In the genomic region with DNA sequence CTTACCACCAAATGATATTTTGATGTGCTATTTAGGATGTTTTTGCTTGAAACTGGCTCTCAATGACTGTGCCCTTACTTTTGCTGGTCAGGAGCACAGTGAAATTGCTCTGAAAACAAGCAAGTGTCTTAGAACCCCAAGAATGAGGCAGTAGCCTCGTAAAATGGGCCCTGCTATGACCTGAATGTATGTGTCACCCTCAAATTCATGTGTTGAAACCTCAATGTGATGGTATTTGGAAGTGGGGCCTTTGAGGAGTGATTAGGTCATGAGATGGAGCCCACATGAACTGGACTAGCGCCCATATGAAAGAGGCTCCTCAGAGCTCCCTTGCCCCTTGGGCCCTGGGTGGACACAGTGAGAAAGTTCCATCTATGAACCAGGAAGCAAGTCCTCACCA, we compare ENCODE assay signal across 21 cellular contexts.
A peak's percentile ranks its signal among the peaks of the same experiment; 100 is the strongest.
DNase-seq lines count a peak whose midpoint lies in the region; ATAC-seq, FAIRE-seq and TF ChIP-seq lines count a peak whose summit lies in the region.
"Had no signal": no experiment of that assay in that cellular context is flagged by ENCODE, and none has a peak within 500 bp of the region (broad histone marks: within the 10 kb centered on the region; RNA-seq: fewer than 3 reads in every experiment).

No MANE protein-coding gene starts in this region.

- H4K20me1 ChIP-seq in H1 (replicated peaks in 1 of 2; ENCODE audit: control insufficient read depth in 1 of 2, insufficient read depth in 2 of 2, low read length in 2 of 2) = no peaks in the 10 kb centered on the region
- H4K20me1 ChIP-seq in PC-9 (ENCODE audit: insufficient read depth) = no peaks in the 10 kb centered on the region
- H4K20me1 ChIP-seq: BLaER1 treated with 17β-estradiol and CSF1 and Interleukin-3, amounts not matched to agents 10 nM and 100 nM had no signal

- H2AFZ ChIP-seq in H1 (ENCODE audit: low read length) (no peak overlapping the region), PC-9 (no peak overlapping the region)

- no peak overlapping the region for H4K8ac ChIP-seq in H1 (ENCODE audit: extremely low read depth, insufficient read depth, low read length)

- H3K4me2 ChIP-seq in H1 (ENCODE audit: insufficient read depth in 1 of 2, low read depth in 2 of 2, low read length in 2 of 2) (no peak overlapping the region), PC-9 (no peak overlapping the region)
- H3K4me2 ChIP-seq: BLaER1 treated with 17β-estradiol and CSF1 and Interleukin-3, amounts not matched to agents 10 nM and 100 nM had no signal

- H2BK120ac ChIP-seq in H1 (replicated peaks; ENCODE audit: low read depth, low read length) = peak overlapping the region; percentile 68

- no peak for ATAC-seq in CD4-positive, alpha-beta T cell (ENCODE audit: poor library complexity)
- ATAC-seq in T-cell (replicated peaks in 1 of 4) (no peak), HG03521 (IDR thresholded peaks at IDR 0.05; ENCODE audit: unreplicated experiment) (no peak)
- ATAC-seq: GM12878, K562 had no signal

- 91% methylated on average over 2 of the region's 2 CpGs; no CpG with 5 or more reads in 1 of the 2 experiments for whole genome bisulfite sequencing in H1 (ENCODE audit: extremely low coverage in 1 of 2, insufficient coverage in 1 of 2, insufficient read length in 1 of 2, insufficient replicate concordance in 2 of 2, low coverage in 1 of 2, low lambda C conversion rate in 2 of 2, missing lambda C conversion rate in 1 of 2), 2 experiments

- no peak for TF ChIP-seq POLR2A in H1 (IDR thresholded peaks at IDR 0.05; ENCODE audit: control extremely low read depth in 1 of 2, low read depth in 2 of 2, low read length in 2 of 2)

- H3K9me3 ChIP-seq in CD4-positive, alpha-beta T cell (ENCODE audit: control insufficient read depth, low read length) = no peaks in the 10 kb centered on the region
- H3K9me3 ChIP-seq in H1 (ENCODE audit: insufficient read depth in 2 of 2, low read depth in 1 of 2, low read length in 1 of 2) = no peaks in the 10 kb centered on the region
- H3K9me3 ChIP-seq in PC-9 (ENCODE audit: insufficient read depth, low read depth) = no peaks in the 10 kb centered on the region

- peaks cover 0 to 13% (median 10%) of the 10 kb centered on the region in 4 experiments; a peak in 5 of 7 replicates for H3K4me1 ChIP-seq in H1 (replicated peaks in 1 of 4; ENCODE audit: control insufficient read depth in 3 of 4, insufficient read depth in 4 of 4, low read length in 3 of 4)
- no peaks in the 10 kb centered on the region for H3K4me1 ChIP-seq in PC-9 (replicated peaks; ENCODE audit: insufficient read depth)
- H3K4me1 ChIP-seq: BLaER1 treated with 17β-estradiol and CSF1 and Interleukin-3, amounts not matched to agents 10 nM and 100 nM had no signal

- H3K36me3 ChIP-seq in H1 (ENCODE audit: control insufficient read depth in 2 of 4, insufficient read depth in 4 of 4, low read length in 3 of 4) (no peaks in the 10 kb centered on the region; a peak in 2 of 8 replicates), PC-9 (ENCODE audit: low read depth) (no peaks in the 10 kb centered on the region)
- H3K36me3 ChIP-seq: BLaER1 treated with 17β-estradiol and CSF1 and Interleukin-3, amounts not matched to agents 10 nM and 100 nM had no signal

- no peak overlapping the region for H3K14ac ChIP-seq in H1 (ENCODE audit: insufficient read length)

- no peaks in the 10 kb centered on the region for H3K79me1 ChIP-seq in H1 (ENCODE audit: low read depth, low read length)

- intact Hi-C loops in CD4-positive, alpha-beta T cell (cut with DNase I, micrococcal nuclease) = no loop called here
- intact Hi-C loops in PC-9 (cut with micrococcal nuclease; ENCODE audit: unreplicated experiment) = no loop called here

- H3K27me3 ChIP-seq in CD4-positive, alpha-beta T cell (ENCODE audit: control insufficient read depth, insufficient read depth, low read length) = no peaks in the 10 kb centered on the region
- no peaks in the 10 kb centered on the region for H3K27me3 ChIP-seq in H1 (replicated peaks in 1 of 4; ENCODE audit: control insufficient read depth in 3 of 4, extremely low read depth in 1 of 4, insufficient read depth in 3 of 4, low read length in 3 of 4)
- peaks cover 9% of the 10 kb centered on the region; the same call in 1 of the 2 replicates for H3K27me3 ChIP-seq in PC-9 (ENCODE audit: insufficient read depth, low read depth)
- H3K27me3 ChIP-seq: BLaER1 treated with 17β-estradiol and CSF1 and Interleukin-3, amounts not matched to agents 10 nM and 100 nM had no signal

- H3K4me3 Mint-ChIP-seq in CD4-positive, alpha-beta T cell = no peak overlapping the region
- peak overlapping the region in 1 of 3 donors; percentile 59 for H3K4me3 Mint-ChIP-seq in T-cell
- H3K4me3 Mint-ChIP-seq: B cell, H9 had no signal

- H3K27ac Mint-ChIP-seq in CD4-positive, alpha-beta T cell = peak overlapping the region; percentile 50
- H3K27ac Mint-ChIP-seq in T-cell = peak overlapping the region; percentile 70 to 90
- H3K27ac Mint-ChIP-seq: B cell had no signal

- CTCF ChIA-PET in CD4-positive, alpha-beta T cell (lab: Charles Lee) = no interaction called here
- CTCF ChIA-PET in T-cell (lab: Charles Lee) (no interaction called here), H1 (lab: Charles Lee; ENCODE audit: partially characterized antibody) (interaction anchor here (1.2 to 2.7 kb wide), 3 partner anchors 15 to 201 kb away, joined by 3 to 9 read pairs (median 3); no protein-coding TSS in a partner anchor), PC-9 (lab: Charles Lee) (no interaction called here)

- H3K27ac ChIP-seq in CD4-positive, alpha-beta T cell (ENCODE audit: low read depth, low read length) = no peak overlapping the region
- H3K27ac ChIP-seq in H1 (ENCODE audit: low read depth, low read length) (no peak overlapping the region), PC-9 (no peak overlapping the region)
- H3K27ac ChIP-seq: BLaER1 treated with 17β-estradiol and CSF1 and Interleukin-3, amounts not matched to agents 10 nM and 100 nM had no signal

- H3K23me2 ChIP-seq in H1 (ENCODE audit: low read depth, low read length) = no peaks in the 10 kb centered on the region

- TF ChIP-seq RAD21 in H1 (IDR thresholded peaks at IDR 0.05 in 1 of 2, conservative IDR thresholded peaks at IDR 0.05 in 1 of 2; ENCODE audit: low read depth in 2 of 2, low read length in 2 of 2) = no peak

- H4K91ac ChIP-seq in H1 (replicated peaks; ENCODE audit: insufficient read length, low read length) = no peak overlapping the region

- H3K18ac ChIP-seq in H1 (ENCODE audit: extremely low read depth, low read length) = peak overlapping the region; percentile 5; the same call in 1 of the 2 replicates

- H4K5ac ChIP-seq in H1 (ENCODE audit: insufficient read length, low read depth, low read length) = no peak overlapping the region

- no peak overlapping the region for H3K4me3 ChIP-seq in H1 (ENCODE audit: extremely low read depth in 1 of 4, insufficient read depth in 2 of 4, low read depth in 3 of 4, low read length in 4 of 4)
- H3K4me3 ChIP-seq in PC-9 = no peak overlapping the region
- H3K4me3 ChIP-seq: BLaER1 treated with 17β-estradiol and CSF1 and Interleukin-3, amounts not matched to agents 10 nM and 100 nM; GM12878; K562 had no signal

- peaks cover 23% of the 10 kb centered on the region for H3K4me1 Mint-ChIP-seq in CD4-positive, alpha-beta T cell (ENCODE audit: low read depth)
- H3K4me1 Mint-ChIP-seq in T-cell = peaks cover 24 to 25% (median 24%) of the 10 kb centered on the region in 3 donors
- H3K4me1 Mint-ChIP-seq: B cell had no signal

- no peaks in the 10 kb centered on the region for H3K9me2 ChIP-seq in PC-9 (ENCODE audit: insufficient read depth)

- no peaks in the 10 kb centered on the region for H3K79me2 ChIP-seq in H1 (ENCODE audit: control insufficient read depth in 1 of 2, insufficient read depth in 2 of 2, low read length in 2 of 2)
- no peaks in the 10 kb centered on the region for H3K79me2 ChIP-seq in PC-9 (ENCODE audit: low read depth)

- H3K56ac ChIP-seq in H1 (replicated peaks; ENCODE audit: insufficient read length, low read depth, low read length) = no peak overlapping the region

- H2AK5ac ChIP-seq in H1 (ENCODE audit: low read depth, low read length) = no peak overlapping the region

- no peak for FAIRE-seq in H1 (lab: Jason Lieb, UNC)
- FAIRE-seq: D721Med, GM12878, HTR-8/SVneo, K562 had no signal

- H2BK5ac ChIP-seq in H1 (ENCODE audit: low read depth, low read length) = no peak overlapping the region; the same call in 1 of the 2 replicates

- H3K9ac ChIP-seq in H1 (replicated peaks in 1 of 4; ENCODE audit: extremely low read depth in 1 of 4, low read depth in 3 of 4, low read length in 3 of 4) = no peak overlapping the region
- H3K9ac ChIP-seq: BLaER1 treated with 17β-estradiol and CSF1 and Interleukin-3, amounts not matched to agents 10 nM and 100 nM had no signal

- H2BK20ac ChIP-seq in H1 (ENCODE audit: low read length) = no peak overlapping the region

- 0 out of 2 replicates have a peak overlapping the region, but pooled peaks have one; percentile 38 for H2BK15ac ChIP-seq in H1 (ENCODE audit: low read length)

- POLR2A ChIA-PET in CD4-positive, alpha-beta T cell (lab: Charles Lee) = no interaction called here
- POLR2A ChIA-PET in T-cell (lab: Charles Lee) = no interaction called here
- POLR2A ChIA-PET in H1 (lab: Charles Lee; ENCODE audit: partially characterized antibody) = no interaction called here
- POLR2A ChIA-PET in PC-9 (lab: Charles Lee; ENCODE audit: unreplicated experiment) = no interaction called here

- no peak for DNase-seq in CD4-positive, alpha-beta T cell
- peak; percentile 57 for DNase-seq in EL
- DNase-seq in T-cell = no peak
- DNase-seq in H1 (ENCODE audit: low read depth in 1 of 2, low spot score in 2 of 2) = no peak
- no peak for DNase-seq in D341Med (ENCODE audit: low spot score)
- DNase-seq in DMS 273 (lab: John Stamatoyannopoulos, UW; ENCODE audit: unreplicated experiment) = no peak
- DNase-seq in PC-9 = no peak
- DNase-seq: 8988T, COR-L47, DMS153, DMS79, GOT3, H9, IMR-90 had no signal

- TF ChIP-seq CTCF in CD4-positive, alpha-beta T cell (IDR thresholded peaks at IDR 0.05) = no peak
- TF ChIP-seq CTCF in H1 (IDR thresholded peaks at IDR 0.05; ENCODE audit: control extremely low read depth in 1 of 3, insufficient read depth in 1 of 3, low read depth in 1 of 3, low read length in 3 of 3) (no peak), PC-9 (conservative IDR thresholded peaks at IDR 0.05) (no peak)

- no peaks in the 10 kb centered on the region for H3F3A ChIP-seq in PC-9 (ENCODE audit: insufficient read depth, low read depth)

- no peak overlapping the region for H3K4ac ChIP-seq in H1 (replicated peaks; ENCODE audit: insufficient read length, low read depth, low read length)

- no peak overlapping the region for H3K23ac ChIP-seq in H1 (ENCODE audit: insufficient read length)

- H3K9me3 Mint-ChIP-seq in CD4-positive, alpha-beta T cell = no peaks in the 10 kb centered on the region
- H3K9me3 Mint-ChIP-seq in T-cell = no peaks in the 10 kb centered on the region

- H3K36me3 Mint-ChIP-seq in CD4-positive, alpha-beta T cell (ENCODE audit: low read depth) = no peaks in the 10 kb centered on the region
- H3K36me3 Mint-ChIP-seq in T-cell = peaks cover 4% of the 10 kb centered on the region

- no peak for TF ChIP-seq EP300 in H1 (IDR thresholded peaks at IDR 0.05; ENCODE audit: borderline replicate concordance in 1 of 2, low read depth in 2 of 2, low read length in 2 of 2)

- no TSS peak for BruUV-seq in PC-9 (replicated peaks; lab: Mats Ljungman, UMichigan)

- peak overlapping the region; percentile 56; the same call in 1 of the 2 replicates for H2BK12ac ChIP-seq in H1 (ENCODE audit: low read depth, low read length)

- no peaks in the 10 kb centered on the region for H3K27me3 Mint-ChIP-seq in CD4-positive, alpha-beta T cell
- H3K27me3 Mint-ChIP-seq in T-cell = no peaks in the 10 kb centered on the region
- H3K27me3 Mint-ChIP-seq: B cell had no signal
